Comparison of ENCODE assay signal across 33 cellular contexts in genomic region chr12:45946435-45946834, GRCh38.
"Had no signal": no experiment of that assay in that cellular context is flagged by ENCODE, and none has a peak within 500 bp of the region (broad histone marks: within the 10 kb centered on the region; RNA-seq: fewer than 3 reads in every experiment).

No MANE protein-coding gene starts in this region.

- H3K27ac ChIP-seq: coronary artery, esophagus muscularis mucosa, heart right ventricle, neutrophil, parathyroid adenoma, prostate gland, right atrium auricular region, thyroid gland, vagina had no signal

- FAIRE-seq: endothelial cell of umbilical vein, keratinocyte had no signal

- H3K9me3 ChIP-seq: esophagus muscularis mucosa, heart right ventricle, mucosa of descending colon, neutrophil, prostate gland, right atrium auricular region, thyroid gland, vagina had no signal

- H3K27ac Mint-ChIP-seq: memory B cell; mesothelial cell of epicardium; natural killer cell treated with Interleukin-12 subunit alpha and Interleukin-12 subunit beta and Interleukin-15 and Interleukin-18, amount 100 ng/mL, for 72 hours; stimulated activated naive CD8-positive, alpha-beta T cell treated with anti-CD3 and anti-CD28 coated beads, Interleukin-15, amount 100 ng/mL, for 72 hours had no signal

- H3K36me3 ChIP-seq: prostate gland had no signal

- ATAC-seq: heart right ventricle; left lobe of liver; mucosa of descending colon; natural killer cell treated with Interleukin-12 subunit alpha and Interleukin-12 subunit beta and Interleukin-15 and Interleukin-18, amount 100 ng/mL, for 72 hours; sciatic nerve; stimulated activated naive CD8-positive, alpha-beta T cell treated with anti-CD3 and anti-CD28 coated beads, Interleukin-15, amount 100 ng/mL, for 72 hours had no signal

- DNase-seq: dermis blood vessel endothelial cell; effector memory CD4-positive, alpha-beta T cell; foreskin melanocyte; glutamatergic neuron; heart right ventricle; hippocampal formation; mucosa of descending colon; naive B cell; stimulated activated CD4-positive, alpha-beta T cell treated with anti-CD3 and anti-CD28 coated beads, Interleukin-12 subunit alpha, Interleukin-12 subunit beta, amount 100 ng/mL, for 4 hours; stimulated activated CD4-positive, alpha-beta T cell treated with anti-CD3 and anti-CD28 coated beads, Interleukin-1b, Interleukin-23, amount 100 ng/mL, for 48 hours; stimulated activated CD4-positive, alpha-beta T cell treated with anti-CD3 and anti-CD28 coated beads, Interleukin-4, amount 100 ng/mL, for 1 hour; stimulated activated CD8-positive, alpha-beta memory T cell treated with anti-CD3 and anti-CD28 coated beads, Interleukin-4, amount 100 ng/mL, for 48 hours; stimulated activated naive CD4-positive, alpha-beta T cell; stimulated activated naive CD8-positive, alpha-beta T cell treated with anti-CD3 and anti-CD28 coated beads, Interleukin-15, amount 100 ng/mL, for 72 hours; thyroid gland; trophoblast cell had no signal

- H3K9me3 Mint-ChIP-seq: memory B cell; naive B cell; natural killer cell treated with Interleukin-12 subunit alpha and Interleukin-12 subunit beta and Interleukin-15 and Interleukin-18, amount 100 ng/mL, for 72 hours; neural crest cell had no signal

- H3K4me3 ChIP-seq: coronary artery, esophagus muscularis mucosa, heart right ventricle, lung, mucosa of descending colon, prostate gland, right atrium auricular region, smooth muscle cell, thyroid gland, vagina had no signal

- H3K4me3 Mint-ChIP-seq: memory B cell; mesothelial cell of epicardium; naive B cell; natural killer cell treated with Interleukin-12 subunit alpha and Interleukin-12 subunit beta and Interleukin-15 and Interleukin-18, amount 100 ng/mL, for 72 hours; neural crest cell; stimulated activated naive CD8-positive, alpha-beta T cell treated with anti-CD3 and anti-CD28 coated beads, Interleukin-15, amount 100 ng/mL, for 72 hours had no signal

- H3K27me3 Mint-ChIP-seq: memory B cell; naive B cell; natural killer cell treated with Interleukin-12 subunit alpha and Interleukin-12 subunit beta and Interleukin-15 and Interleukin-18, amount 100 ng/mL, for 72 hours; stimulated activated naive CD8-positive, alpha-beta T cell treated with anti-CD3 and anti-CD28 coated beads, Interleukin-15, amount 100 ng/mL, for 72 hours had no signal

- H3K4me1 Mint-ChIP-seq: neural crest cell; stimulated activated naive CD8-positive, alpha-beta T cell treated with anti-CD3 and anti-CD28 coated beads, Interleukin-15, amount 100 ng/mL, for 72 hours had no signal

- H3K9ac ChIP-seq: parathyroid adenoma had no signal
